In genomic region chr17:30074254-30074653, GRCh38 we compare ENCODE assay signal across 10 cellular contexts.
"Had no signal": no experiment of that assay in that cellular context is flagged by ENCODE, and none has a peak within 500 bp of the region (broad histone marks: within the 10 kb centered on the region; RNA-seq: fewer than 3 reads in every experiment).

No MANE protein-coding gene starts in this region.

- H3K9me3 Mint-ChIP-seq: GM23338, H9, HFFc6 had no signal

- DNase-seq: GM23248, GOT3, H7, H9, HFFc6 had no signal

- H3K9ac ChIP-seq: GM23248 had no signal

- FAIRE-seq: H1, H54 had no signal

- H3K9me3 ChIP-seq: HAP-1 had no signal

- H3K27ac Mint-ChIP-seq: GM23338, H9, HFFc6 had no signal

- H3K4me3 ChIP-seq: GM23248, GM23338, HAP-1 had no signal

- H3K27ac ChIP-seq: GM23248 had no signal

- H3K4me3 Mint-ChIP-seq: GM23338, H9, HFFc6 had no signal

- ATAC-seq: GM23338, HCT116 had no signal

- H3K36me3 ChIP-seq: HAP-1 had no signal

- H3K4me2 ChIP-seq: GM23338 had no signal

- H2AFZ ChIP-seq: GM23248, GM23338 had no signal

- H3K4me1 Mint-ChIP-seq: GM23338, H9 had no signal

- H3K4me1 ChIP-seq: HAP-1 had no signal
